In the genomic region with DNA sequence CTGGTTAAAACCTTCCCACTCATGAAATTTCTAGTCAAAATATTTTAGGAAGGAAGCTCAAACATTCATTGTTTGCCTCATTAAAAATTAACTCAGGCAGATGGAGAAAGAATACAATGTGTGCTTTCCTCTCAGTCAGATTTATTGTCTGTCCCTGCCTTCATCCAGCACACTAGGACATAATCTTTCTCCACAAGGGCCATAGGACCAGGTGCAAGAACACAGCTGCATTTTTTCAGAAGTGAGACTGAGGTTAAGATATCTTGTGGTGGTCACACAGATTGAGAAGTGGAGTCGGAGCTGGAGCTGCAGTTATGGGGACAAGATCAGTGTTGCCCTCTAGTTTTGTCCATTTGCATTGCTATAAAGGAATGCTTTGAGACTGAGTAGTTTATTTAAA, we compare ENCODE assay signal across 23 cellular contexts.
"Had no signal": no experiment of that assay in that cellular context is flagged by ENCODE, and none has a peak within 500 bp of the region (broad histone marks: within the 10 kb centered on the region; RNA-seq: fewer than 3 reads in every experiment).

No MANE protein-coding gene starts in this region.

- DNase-seq: IMR-90, Karpas-422, KG1, MG63, NCI-H1092, NCI-H1105 treated with DMSO at 0.1 percent for 48 hours, NCI-H1417 treated with DMSO at 0.1 percent for 48 hours, NCI-H146, NCI-H1694 treated with DMSO at 0.1 percent for 48 hours, NCI-H1930, NCI-H2081, NCI-H2107, NCI-H2227 treated with DMSO at 0.1 percent for 48 hours, NCI-H524, NCI-H526 treated with DMSO at 0.1 percent for 48 hours, NCI-H748 treated with DMSO at 0.1 percent for 48 hours, Right ventricle myocardium superior, RPMI8226, SIG-M5 had no signal

- ATAC-seq: HepG2 had no signal

- H3K4me3 ChIP-seq: MG63, SJSA1, SK-N-MC had no signal

- FAIRE-seq: HepG2, RCC 7860 had no signal

- H3K27ac ChIP-seq: SJSA1, SK-N-MC had no signal

- H3K36me3 ChIP-seq: MG63, SJSA1 had no signal

- H3K9me3 ChIP-seq: MG63, SJSA1 had no signal

- H3K27me3 ChIP-seq: MG63, SJSA1 had no signal

- H3K4me1 ChIP-seq: SJSA1 had no signal
